Comparison of ENCODE assay signal across 8 cellular contexts in genomic region chr10:30433286-30433778, GRCh38. TPM values are rescaled to one million over a fixed set of nuclear protein-coding genes. Genes with fewer than 3 reads are reported as not detected.
DNase-seq lines count a peak whose midpoint lies in the region; ATAC-seq and TF ChIP-seq lines count a peak whose summit lies in the region.

No MANE protein-coding gene starts in this region.

- no peak overlapping the region for H2AK5ac ChIP-seq in mesenchymal stem cell (ENCODE audit: low read length, severe bottlenecking)

- peak overlapping the region; percentile 88 for H2BK120ac ChIP-seq in mesenchymal stem cell (ENCODE audit: low read depth, low read length)

- peak overlapping the region in 1 of 2 experiments; percentile 42 for H2BK12ac ChIP-seq in mesenchymal stem cell (ENCODE audit: low read length in 2 of 2)

- intact Hi-C loops in CD8-positive, alpha-beta T cell (cut with DNase I, micrococcal nuclease) = loop anchor here (5.0 kb wide), 3 partner anchors 86 to 99 kb away; partner anchors contain the start of gene MTPAP (in 1 of the 2)

- H3K9ac ChIP-seq in HUES64 (ENCODE audit: low read depth, low read length) (peak overlapping the region; percentile 88), mesenchymal stem cell (ENCODE audit: low read length) (peak overlapping the region; percentile 94)

- POLR2A ChIA-PET in CD8-positive, alpha-beta T cell (lab: Charles Lee) = interaction anchor here (0.6 to 2.9 kb wide), 5 partner anchors 11 to 99 kb away, joined by 3 to 22 read pairs (median 3); no protein-coding TSS in a partner anchor
- POLR2A ChIA-PET in WTC11 (lab: Charles Lee) = interaction anchor here (0.8 to 3.1 kb wide), 4 partner anchors 10 to 120 kb away, joined by 3 to 19 read pairs (median 3); no protein-coding TSS in a partner anchor

- H3K14ac ChIP-seq in mesenchymal stem cell (ENCODE audit: low read length in 2 of 2) = peak overlapping the region; percentile 4 to 92

- WGBS in HUES64 = under 1% methylated on average over 38 of the region's 38 CpGs
- WGBS in mesenchymal stem cell = under 1% methylated on average over 38 of the region's 38 CpGs

- peak overlapping the region; percentile 72 for H4K91ac ChIP-seq in mesenchymal stem cell (ENCODE audit: low read length)

- H3K36me3 Mint-ChIP-seq in CD8-positive, alpha-beta T cell = peaks cover 10% of the 10 kb centered on the region
- H3K36me3 Mint-ChIP-seq in WTC11 = peaks cover 3% of the 10 kb centered on the region

- no peaks in the 10 kb centered on the region for H3K36me3 ChIP-seq in CD8-positive, alpha-beta T cell (ENCODE audit: insufficient read depth, low read length)
- no peaks in the 10 kb centered on the region for H3K36me3 ChIP-seq in HUES64 (ENCODE audit: insufficient read depth, low read length)
- H3K36me3 ChIP-seq in effector memory CD4-positive, alpha-beta T cell (ENCODE audit: control insufficient read depth, insufficient read depth, low read length) = no peaks in the 10 kb centered on the region
- H3K36me3 ChIP-seq in mesenchymal stem cell (ENCODE audit: control insufficient read depth in 1 of 2, insufficient read depth in 2 of 2, low read depth in 1 of 2, low read length in 2 of 2) = peaks cover 0 to 7% of the 10 kb centered on the region in 2 experiments

- H3K79me1 ChIP-seq in mesenchymal stem cell (replicated peaks; ENCODE audit: low read length, poor library complexity, severe bottlenecking) = peaks cover 5% of the 10 kb centered on the region

- peak overlapping the region; percentile 96 for H3K4me2 ChIP-seq in mesenchymal stem cell (ENCODE audit: low read length, poor library complexity, severe bottlenecking)

- H3K27me3 Mint-ChIP-seq in CD8-positive, alpha-beta T cell (ENCODE audit: low read depth) = no peaks in the 10 kb centered on the region
- peaks cover 29% of the 10 kb centered on the region for H3K27me3 Mint-ChIP-seq in WTC11 (ENCODE audit: low read depth)
- H3K27me3 Mint-ChIP-seq in stimulated activated naive CD8-positive, alpha-beta T cell treated with anti-CD3 and anti-CD28 coated beads, Interleukin-15, amount 100 ng/mL, for 72 hours = no peaks in the 10 kb centered on the region

- peaks cover 25% of the 10 kb centered on the region for H3K4me1 ChIP-seq in CD8-positive, alpha-beta T cell (ENCODE audit: insufficient read depth, low read length)
- H3K4me1 ChIP-seq in HUES64 (ENCODE audit: insufficient read depth, low read length) = peaks cover 28% of the 10 kb centered on the region
- H3K4me1 ChIP-seq in effector memory CD4-positive, alpha-beta T cell (ENCODE audit: control insufficient read depth, insufficient read depth, low read length, poor library complexity, severe bottlenecking) = peaks cover 16% of the 10 kb centered on the region
- peaks cover 11% of the 10 kb centered on the region for H3K4me1 ChIP-seq in mesenchymal stem cell (ENCODE audit: control insufficient read depth, insufficient read depth, low read depth, low read length)

- H3K9me3 Mint-ChIP-seq in CD8-positive, alpha-beta T cell = no peaks in the 10 kb centered on the region
- peaks cover 3% of the 10 kb centered on the region for H3K9me3 Mint-ChIP-seq in WTC11
- no peaks in the 10 kb centered on the region for H3K9me3 Mint-ChIP-seq in stimulated activated naive CD8-positive, alpha-beta T cell treated with anti-CD3 and anti-CD28 coated beads, Interleukin-15, amount 100 ng/mL, for 72 hours

- H4K8ac ChIP-seq in mesenchymal stem cell (ENCODE audit: low read length) = peak overlapping the region; percentile 87

- H2BK15ac ChIP-seq in mesenchymal stem cell (ENCODE audit: low read depth, poor library complexity, severe bottlenecking) = peak overlapping the region; percentile 85

- no peaks in the 10 kb centered on the region for H3K27me3 ChIP-seq in CD8-positive, alpha-beta T cell (ENCODE audit: insufficient read depth, low read length)
- H3K27me3 ChIP-seq in HUES64 (ENCODE audit: insufficient read depth, low read length) (peaks cover 13% of the 10 kb centered on the region), mesenchymal stem cell (ENCODE audit: control insufficient read depth in 1 of 2, insufficient read depth in 1 of 2, low read length in 2 of 2) (no peaks in the 10 kb centered on the region)
- no peaks in the 10 kb centered on the region for H3K27me3 ChIP-seq in effector memory CD4-positive, alpha-beta T cell (replicated peaks; ENCODE audit: control insufficient read depth, insufficient read depth, low read length, poor library complexity, severe bottlenecking)

- H3K27ac Mint-ChIP-seq in CD8-positive, alpha-beta T cell = peak overlapping the region; percentile 83
- H3K27ac Mint-ChIP-seq in WTC11 = peak overlapping the region; percentile 96
- peak overlapping the region; percentile 50 to 93 for H3K27ac Mint-ChIP-seq in stimulated activated naive CD8-positive, alpha-beta T cell treated with anti-CD3 and anti-CD28 coated beads, Interleukin-15, amount 100 ng/mL, for 72 hours

- no peak for TF ChIP-seq CTCF in CD8-positive, alpha-beta T cell (IDR thresholded peaks at IDR 0.05)
- TF ChIP-seq CTCF in WTC11 (IDR thresholded peaks at IDR 0.05) = no peak

- peak overlapping the region; percentile 74 for H2BK5ac ChIP-seq in mesenchymal stem cell (ENCODE audit: low read depth, low read length, poor library complexity, severe bottlenecking)

- peak in 3 of 7 experiments; percentile 39 to 42 (median 42) for DNase-seq in CD8-positive, alpha-beta T cell
- peak; percentile 75 for DNase-seq in WTC11 (ENCODE audit: low spot score)
- DNase-seq in effector memory CD4-positive, alpha-beta T cell = peak in 2 of 3 donors; percentile 11 to 27
- DNase-seq in mesenchymal stem cell = peak; percentile 88
- DNase-seq in stimulated activated naive CD8-positive, alpha-beta T cell treated with anti-CD3 and anti-CD28 coated beads, Interleukin-15, amount 100 ng/mL, for 72 hours = peak in 1 of 2 donors; percentile 67
- DNase-seq in UCSD-AML1 (lab: John Stamatoyannopoulos, UW; ENCODE audit: unreplicated experiment) = no peak

- peak overlapping the region; percentile 68 for H2AFZ ChIP-seq in mesenchymal stem cell (ENCODE audit: low read depth, low read length)

- peak overlapping the region in 1 of 2 experiments; percentile 25 for H3K23ac ChIP-seq in mesenchymal stem cell (ENCODE audit: low read length in 2 of 2)

- peak overlapping the region; percentile 50 for H3K27ac ChIP-seq in CD8-positive, alpha-beta T cell (ENCODE audit: low read depth, low read length)
- H3K27ac ChIP-seq in HUES64 (ENCODE audit: low read depth, low read length) (peak overlapping the region; percentile 91), mesenchymal stem cell (ENCODE audit: low read length, poor library complexity, severe bottlenecking) (peak overlapping the region; percentile 91)
- H3K27ac ChIP-seq in effector memory CD4-positive, alpha-beta T cell (ENCODE audit: insufficient read depth, low read length, poor library complexity, severe bottlenecking) = peak overlapping the region; percentile 85

- peaks cover 40% of the 10 kb centered on the region for H3K4me1 Mint-ChIP-seq in CD8-positive, alpha-beta T cell (ENCODE audit: low read depth)
- peaks cover 55% of the 10 kb centered on the region for H3K4me1 Mint-ChIP-seq in WTC11
- peaks cover 62% of the 10 kb centered on the region for H3K4me1 Mint-ChIP-seq in stimulated activated naive CD8-positive, alpha-beta T cell treated with anti-CD3 and anti-CD28 coated beads, Interleukin-15, amount 100 ng/mL, for 72 hours

- peak; percentile 5 for ATAC-seq in CD8-positive, alpha-beta T cell
- peak; percentile 18 for ATAC-seq in GM19438 (IDR thresholded peaks at IDR 0.05; ENCODE audit: low read depth, unreplicated experiment)
- peak; percentile 31 for ATAC-seq in WTC11
- ATAC-seq in stimulated activated naive CD8-positive, alpha-beta T cell treated with anti-CD3 and anti-CD28 coated beads, Interleukin-15, amount 100 ng/mL, for 72 hours = peak; percentile 29

- CTCF ChIA-PET in CD8-positive, alpha-beta T cell (lab: Charles Lee) = interaction anchor here (1.0 to 6.1 kb wide), 5 partner anchors 14 to 100 kb away, joined by 3 to 24 read pairs (median 3); no protein-coding TSS in a partner anchor
- CTCF ChIA-PET in WTC11 (lab: Charles Lee) = interaction anchor here (0.7 to 2.0 kb wide), 9 partner anchors 10 to 163 kb away, joined by 3 to 8 read pairs (median 4); no protein-coding TSS in a partner anchor

- no peaks in the 10 kb centered on the region for H3K9me3 ChIP-seq in CD8-positive, alpha-beta T cell (ENCODE audit: low read length)
- H3K9me3 ChIP-seq in HUES64 (ENCODE audit: insufficient read depth, low read depth, low read length) (no peaks in the 10 kb centered on the region), mesenchymal stem cell (ENCODE audit: control insufficient read depth, low read length) (no peaks in the 10 kb centered on the region)
- H3K9me3 ChIP-seq in effector memory CD4-positive, alpha-beta T cell (ENCODE audit: control insufficient read depth, low read length) = no peaks in the 10 kb centered on the region

- H3K4ac ChIP-seq in mesenchymal stem cell (ENCODE audit: low read depth in 1 of 2, low read length in 2 of 2) = peak overlapping the region; percentile 37 to 47

- H3K4me3 Mint-ChIP-seq in CD8-positive, alpha-beta T cell = peak overlapping the region; percentile 91
- H3K4me3 Mint-ChIP-seq in WTC11 = peak overlapping the region; percentile 90
- H3K4me3 Mint-ChIP-seq in stimulated activated naive CD8-positive, alpha-beta T cell treated with anti-CD3 and anti-CD28 coated beads, Interleukin-15, amount 100 ng/mL, for 72 hours = peak overlapping the region; percentile 90 to 95

- H3K4me3 ChIP-seq in CD8-positive, alpha-beta T cell (ENCODE audit: low read depth, low read length) = peak overlapping the region; percentile 84
- H3K4me3 ChIP-seq in HUES64 (ENCODE audit: low read length) (peak overlapping the region; percentile 85), mesenchymal stem cell (ENCODE audit: insufficient read depth in 1 of 2, low read depth in 1 of 2, low read length in 2 of 2) (peak overlapping the region; percentile 83)
- H3K4me3 ChIP-seq in effector memory CD4-positive, alpha-beta T cell (ENCODE audit: insufficient read depth, low read depth, low read length, poor library complexity, severe bottlenecking) = peak overlapping the region; percentile 97

- peak overlapping the region; percentile 70 to 73 for H3K18ac ChIP-seq in mesenchymal stem cell (ENCODE audit: low read depth in 1 of 2, low read length in 2 of 2)

TF ChIP-seq in WTC11, 78 proteins besides CTCF, POLR2A, EP300 and RAD21 (continues in another document):
- TF ChIP-seq E2F4 (CRISPR knock-in tag; IDR thresholded peaks at IDR 0.05; ENCODE audit: borderline replicate concordance, low read depth) = no peak

RNA-seq across cellular contexts. Expression of gene MAP3K8, which starts 0.7 kb away (rescaled TPM):
- 10 to 100 TPM; 42.4 to 48.6 TPM for total RNA-seq in CD8-positive, alpha-beta T cell
- 3.5 TPM for polyA plus RNA-seq in HUES64 (2013, experiment 1 of 2)
- polyA plus RNA-seq in HUES64 (2013, experiment 2 of 2) = 4.2 TPM
- total RNA-seq in WTC11 (2021) = 9.8 to 13.8 TPM (median 11.8 TPM) in 3 replicates
- 9.7 TPM for polyA plus RNA-seq in mesenchymal stem cell (2013, experiment 1 of 2)
- 9.5 TPM for polyA plus RNA-seq in mesenchymal stem cell (2013, experiment 2 of 2)
